In the genomic region with DNA sequence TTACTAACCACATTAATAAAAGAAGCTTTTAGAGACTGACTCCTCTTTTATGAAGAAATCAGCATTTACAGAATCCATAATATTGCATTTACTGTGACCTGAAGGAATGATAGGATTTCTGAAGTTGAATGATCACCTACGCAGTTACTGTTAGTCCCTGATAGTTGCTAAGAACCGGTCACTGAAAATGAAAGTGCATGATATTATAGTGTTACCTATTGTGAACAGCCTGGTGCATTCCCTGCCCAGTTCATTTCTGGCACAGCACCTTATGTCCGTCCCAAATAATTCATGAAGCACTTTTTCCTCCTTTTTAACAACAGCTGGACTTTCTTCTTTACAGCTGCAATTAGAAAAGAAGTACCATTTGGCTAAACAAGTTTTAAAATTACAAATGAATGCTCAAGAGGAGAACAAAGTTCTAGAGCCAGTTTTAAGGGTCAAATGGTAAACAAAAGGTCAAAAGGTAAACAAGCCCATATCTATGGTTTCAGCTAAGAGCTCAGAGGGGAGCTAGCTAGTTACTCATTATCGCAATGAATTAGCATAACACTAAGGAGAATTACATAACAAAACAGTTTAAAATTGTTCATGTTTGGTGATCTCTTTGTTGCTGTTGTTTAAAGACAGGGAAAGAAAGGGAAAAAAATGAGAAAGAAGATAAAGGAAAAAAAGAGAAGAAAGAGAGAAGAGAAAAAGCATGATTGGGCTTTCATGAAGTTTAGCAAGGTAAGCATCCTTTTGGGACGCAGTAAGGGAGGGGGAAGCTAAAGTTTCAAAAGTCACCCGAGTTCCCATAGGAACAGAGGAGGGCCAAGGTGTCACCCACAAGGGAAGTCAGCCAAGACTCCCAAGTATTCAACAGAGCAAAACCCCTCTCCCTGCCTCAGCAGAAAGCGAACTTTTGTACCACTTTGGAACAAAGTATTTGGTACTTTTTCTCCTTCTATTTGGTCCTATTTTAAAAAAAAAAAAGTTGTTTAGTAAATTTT, we compare ENCODE assay signal across 16 cellular contexts. TPM values are rescaled to one million over a fixed set of nuclear protein-coding genes. Genes with fewer than 3 reads are reported as not detected.
A peak's percentile ranks its signal among the peaks of the same experiment; 100 is the strongest.
DNase-seq lines count a peak whose midpoint lies in the region; ATAC-seq and TF ChIP-seq lines count a peak whose summit lies in the region.
"Had no signal": no experiment of that assay in that cellular context is flagged by ENCODE, and none has a peak within 500 bp of the region (broad histone marks: within the 10 kb centered on the region; RNA-seq: fewer than 3 reads in every experiment).

No MANE protein-coding gene starts in this region.

- DNase-seq in mucosa of descending colon = no peak
- no peak for DNase-seq in amygdala (lab: John Stamatoyannopoulos, UW)
- no peak for DNase-seq in kidney tubule cell (ENCODE audit: low spot score)
- no peak for DNase-seq in effector CD8-positive, alpha-beta T cell (lab: John Stamatoyannopoulos, UW)
- no peak for DNase-seq in NCI-H524 treated with DMSO at 0.1 percent for 48 hours (lab: John Stamatoyannopoulos, UW)
- DNase-seq: activated CD8-positive, alpha-beta memory T cell treated with anti-CD3 and anti-CD28 coated beads, Interleukin-2, amount 10 ng/mL, durations not matched to agents 7 days and 5 days; CD4-positive, alpha-beta memory T cell; MV-4-11; NCI-H774; posterior cingulate gyrus; T-helper 1 cell; upper lobe of left lung had no signal

- H3K4me1 ChIP-seq in HUES64 (ENCODE audit: insufficient read depth, low read length) = peaks cover 43% of the 10 kb centered on the region
- no peaks in the 10 kb centered on the region for H3K4me1 ChIP-seq in mucosa of descending colon (ENCODE audit: low read depth)

- H3K9ac ChIP-seq in HUES64 (ENCODE audit: low read depth, low read length) = no peak overlapping the region

- H3K9me3 ChIP-seq in HUES64 (ENCODE audit: insufficient read depth, low read depth, low read length) = no peaks in the 10 kb centered on the region
- no peaks in the 10 kb centered on the region for H3K9me3 ChIP-seq in mucosa of descending colon
- H3K9me3 ChIP-seq: upper lobe of left lung had no signal

- WGBS in HUES64 = 15% methylated on average over 6 of the region's 7 CpGs

- H3K4me3 ChIP-seq in HUES64 (ENCODE audit: low read length) (peak overlapping the region; percentile 2; the same call in 1 of the 2 replicates), mucosa of descending colon (no peak overlapping the region)
- H3K4me3 ChIP-seq: upper lobe of left lung had no signal

- H3K27ac ChIP-seq in HUES64 (ENCODE audit: low read depth, low read length) = peak overlapping the region; percentile 77; the same call in 1 of the 2 replicates
- H3K27ac ChIP-seq: upper lobe of left lung had no signal

- H3K27me3 ChIP-seq in HUES64 (ENCODE audit: insufficient read depth, low read length) = no peaks in the 10 kb centered on the region
- H3K27me3 ChIP-seq: upper lobe of left lung had no signal

- H3K36me3 ChIP-seq in HUES64 (ENCODE audit: insufficient read depth, low read length) (no peaks in the 10 kb centered on the region), mucosa of descending colon (ENCODE audit: low read depth) (no peaks in the 10 kb centered on the region)
- H3K36me3 ChIP-seq: upper lobe of left lung had no signal

- peak; percentile 46 for ATAC-seq in GM19023 (IDR thresholded peaks at IDR 0.05; ENCODE audit: unreplicated experiment)
- ATAC-seq in HG02588 (IDR thresholded peaks at IDR 0.05; ENCODE audit: unreplicated experiment) = peak; percentile 54
- peak; percentile 55 for ATAC-seq in mucosa of descending colon
- ATAC-seq: activated CD8-positive, alpha-beta memory T cell treated with anti-CD3 and anti-CD28 coated beads, Interleukin-2, amount 10 ng/mL, durations not matched to agents 7 days and 5 days; esophagus mucosa had no signal

- no peak for TF ChIP-seq CTCF in mucosa of descending colon (IDR thresholded peaks at IDR 0.05)

- intact Hi-C loops in mucosa of descending colon (cut with DNase I, micrococcal nuclease) = no loop called here

RNA-seq across cellular contexts. Expression of a gene that starts 50.2 kb away (rescaled TPM):
- polyA plus RNA-seq in HUES64 (2013, experiment 1 of 2) = 0.35 TPM
- 0.13 TPM for polyA plus RNA-seq in HUES64 (2013, experiment 2 of 2)
- total RNA-seq in mucosa of descending colon = under 1 TPM; 0.09 to 0.51 (median 0.41) TPM
- total RNA-seq: activated CD8-positive, alpha-beta memory T cell treated with anti-CD3 and anti-CD28 coated beads, Interleukin-2, amount 10 ng/mL, durations not matched to agents 7 days and 5 days; CD4-positive, alpha-beta memory T cell had no signal
- polyA plus RNA-seq: CD4-positive, alpha-beta memory T cell had no signal
